In genomic region chr4:19739101-19739651, GRCh38 we compare ENCODE assay signal across 1 cellular context.
TF ChIP-seq lines count a peak whose summit lies in the region.

No MANE protein-coding gene starts in this region.

TF ChIP-seq in HEK293, 187 proteins besides CTCF, POLR2A, EP300 and RAD21 (continued from another document):
- TF ChIP-seq MYNN (tag by site-specific recombination; IDR thresholded peaks at IDR 0.05; ENCODE audit: borderline replicate concordance): no peak
- no peak for TF ChIP-seq KLF17 (tag by site-specific recombination; IDR thresholded peaks at IDR 0.05)
- TF ChIP-seq GLI4 (tag by site-specific recombination; IDR thresholded peaks at IDR 0.05): no peak
- TF ChIP-seq ZNF626 (tag by site-specific recombination; IDR thresholded peaks at IDR 0.05): no peak
